Comparison of ENCODE assay signal across 16 cellular contexts in the genomic region with DNA sequence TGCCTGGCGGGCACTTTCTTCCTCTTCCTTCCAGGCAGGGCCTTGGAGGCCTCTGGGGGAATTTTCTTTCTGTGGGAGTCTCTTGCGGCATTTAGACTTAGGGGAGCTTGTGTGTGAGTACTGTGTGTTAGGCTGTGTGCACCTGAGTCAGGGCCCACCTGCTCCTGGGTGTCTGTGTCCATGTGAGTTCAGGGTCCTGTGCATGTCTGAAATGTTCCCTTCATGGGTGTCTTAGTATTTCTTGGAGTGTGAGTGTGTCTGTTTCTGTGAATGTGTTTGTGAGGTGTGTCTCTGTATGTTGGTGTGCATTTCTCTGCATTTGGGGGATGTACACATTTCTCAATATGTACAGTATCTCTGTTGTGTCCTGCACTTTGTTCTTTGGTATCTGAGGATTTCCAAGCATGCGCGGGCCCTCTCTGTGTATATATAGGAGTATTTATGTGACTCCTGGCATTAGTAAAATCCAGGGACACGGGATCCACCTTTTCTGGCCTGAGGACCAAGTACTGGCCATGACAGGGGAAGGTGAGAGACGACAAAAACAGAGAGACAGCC. TPM values are rescaled to one million over a fixed set of nuclear protein-coding genes. Genes with fewer than 3 reads are reported as not detected.
DNase-seq lines count a peak whose midpoint lies in the region; ATAC-seq and TF ChIP-seq lines count a peak whose summit lies in the region.
"Had no signal": no experiment of that assay in that cellular context is flagged by ENCODE, and none has a peak within 500 bp of the region (broad histone marks: within the 10 kb centered on the region; RNA-seq: fewer than 3 reads in every experiment).

No MANE protein-coding gene starts in this region.

- intact Hi-C loops in activated B cell treated with CpG ODN at 0.5 μM for 24 hours (cut with micrococcal nuclease) = no loop called here

- POLR2A ChIA-PET in activated B cell treated with CpG ODN at 0.5 μM for 24 hours (lab: Charles Lee) = interaction anchor here (1.4 kb wide), 1 partner anchor 18 kb away, joined by 3 read pairs; a partner anchor contains a TSS

- H3K27me3 Mint-ChIP-seq in CD4-positive, CD25-positive, alpha-beta regulatory T cell = peaks cover 6% of the 10 kb centered on the region
- H3K27me3 Mint-ChIP-seq in activated B cell treated with CpG ODN at 0.5 μM for 24 hours (peaks cover 20% of the 10 kb centered on the region), naive B cell (peaks cover 16 to 32% (median 21%) of the 10 kb centered on the region in 3 donors)
- H3K27me3 Mint-ChIP-seq in T-helper 2 cell treated with Interferon-gamma antibody and Interleukin-4, amounts not matched to agents 5 μg/mL and 100 μg/mL, for 36 hours (ENCODE audit: low read depth) = peaks cover 36% of the 10 kb centered on the region

- H3K4me1 Mint-ChIP-seq in CD4-positive, CD25-positive, alpha-beta regulatory T cell = peaks cover 0 to 37% (median 18%) of the 10 kb centered on the region in 4 donors
- peaks cover 27% of the 10 kb centered on the region for H3K4me1 Mint-ChIP-seq in activated B cell treated with CpG ODN at 0.5 μM for 24 hours
- H3K4me1 Mint-ChIP-seq in naive B cell = peaks cover 29 to 37% (median 31%) of the 10 kb centered on the region in 3 donors
- H3K4me1 Mint-ChIP-seq in T-helper 2 cell treated with Interferon-gamma antibody and Interleukin-4, amounts not matched to agents 5 μg/mL and 100 μg/mL, for 36 hours (ENCODE audit: low read depth) = peaks cover 19% of the 10 kb centered on the region

- peak overlapping the region in 2 of 3 donors; percentile 0 to 39 for H3K27ac Mint-ChIP-seq in CD4-positive, CD25-positive, alpha-beta regulatory T cell
- H3K27ac Mint-ChIP-seq in activated B cell treated with CpG ODN at 0.5 μM for 24 hours (no peak overlapping the region), naive B cell (peak overlapping the region in 3 of 6 donors; percentile 35 to 74 (median 66))
- H3K27ac Mint-ChIP-seq in T-helper 2 cell treated with Interferon-gamma antibody and Interleukin-4, amounts not matched to agents 5 μg/mL and 100 μg/mL, for 36 hours = no peak overlapping the region
- H3K27ac Mint-ChIP-seq: activated CD4-positive, alpha-beta memory T cell treated with anti-CD3 and anti-CD28 coated beads for 36 hours had no signal

- TF ChIP-seq CTCF in 22Rv1 (IDR thresholded peaks at IDR 0.05) (no peak), activated B cell treated with CpG ODN at 0.5 μM for 24 hours (IDR thresholded peaks at IDR 0.05) (no peak)

- peak overlapping the region; percentile 12; the same call in 1 of the 2 replicates for H3K27ac ChIP-seq in 22Rv1
- H3K27ac ChIP-seq in CD4-positive, CD25-positive, alpha-beta regulatory T cell (ENCODE audit: insufficient read depth, low read length, poor library complexity, severe bottlenecking) = no peak overlapping the region
- H3K27ac ChIP-seq: tibial artery had no signal

- peaks cover 24% of the 10 kb centered on the region for H3K4me1 ChIP-seq in CD4-positive, CD25-positive, alpha-beta regulatory T cell (ENCODE audit: control insufficient read depth, insufficient read depth, low read length, poor library complexity, severe bottlenecking)

- H3K36me3 ChIP-seq in CD4-positive, CD25-positive, alpha-beta regulatory T cell (ENCODE audit: control insufficient read depth, insufficient read depth, low read length) = no peaks in the 10 kb centered on the region
- H3K36me3 ChIP-seq: MG63, tibial artery had no signal

- no peaks in the 10 kb centered on the region for H3K36me3 Mint-ChIP-seq in CD4-positive, CD25-positive, alpha-beta regulatory T cell
- H3K36me3 Mint-ChIP-seq in activated B cell treated with CpG ODN at 0.5 μM for 24 hours (ENCODE audit: low read depth) = no peaks in the 10 kb centered on the region
- peaks cover 0 to 4% of the 10 kb centered on the region in 2 donors for H3K36me3 Mint-ChIP-seq in naive B cell
- H3K36me3 Mint-ChIP-seq in T-helper 2 cell treated with Interferon-gamma antibody and Interleukin-4, amounts not matched to agents 5 μg/mL and 100 μg/mL, for 36 hours (ENCODE audit: low read depth) = peaks cover 2% of the 10 kb centered on the region
- H3K36me3 Mint-ChIP-seq: activated CD4-positive, alpha-beta memory T cell treated with anti-CD3 and anti-CD28 coated beads for 36 hours had no signal

- H3K4me3 ChIP-seq in CD4-positive, CD25-positive, alpha-beta regulatory T cell (ENCODE audit: low read depth, low read length) = no peak overlapping the region
- H3K4me3 ChIP-seq: MG63, tibial artery had no signal

- CTCF ChIA-PET in activated B cell treated with CpG ODN at 0.5 μM for 24 hours (lab: Charles Lee) = no interaction called here

- H3K27me3 ChIP-seq in CD4-positive, CD25-positive, alpha-beta regulatory T cell (ENCODE audit: control insufficient read depth, insufficient read depth, low read length) = no peaks in the 10 kb centered on the region
- H3K27me3 ChIP-seq: MG63 had no signal

- H3K9me3 ChIP-seq in CD4-positive, CD25-positive, alpha-beta regulatory T cell (ENCODE audit: control insufficient read depth in 2 of 2, low read length in 2 of 2) = no peaks in the 10 kb centered on the region
- H3K9me3 ChIP-seq: MG63, tibial artery had no signal

- no peaks in the 10 kb centered on the region for H3K9me3 Mint-ChIP-seq in CD4-positive, CD25-positive, alpha-beta regulatory T cell
- no peaks in the 10 kb centered on the region for H3K9me3 Mint-ChIP-seq in activated B cell treated with CpG ODN at 0.5 μM for 24 hours
- no peaks in the 10 kb centered on the region for H3K9me3 Mint-ChIP-seq in naive B cell
- no peaks in the 10 kb centered on the region for H3K9me3 Mint-ChIP-seq in T-helper 2 cell treated with Interferon-gamma antibody and Interleukin-4, amounts not matched to agents 5 μg/mL and 100 μg/mL, for 36 hours
- H3K9me3 Mint-ChIP-seq: activated CD4-positive, alpha-beta memory T cell treated with anti-CD3 and anti-CD28 coated beads for 36 hours had no signal

- peak overlapping the region; percentile 68 to 88 (median 79) for H3K4me3 Mint-ChIP-seq in CD4-positive, CD25-positive, alpha-beta regulatory T cell
- H3K4me3 Mint-ChIP-seq in activated B cell treated with CpG ODN at 0.5 μM for 24 hours (peak overlapping the region; percentile 68), naive B cell (peak overlapping the region; percentile 57 to 92 (median 81))
- no peak overlapping the region for H3K4me3 Mint-ChIP-seq in T-helper 2 cell treated with Interferon-gamma antibody and Interleukin-4, amounts not matched to agents 5 μg/mL and 100 μg/mL, for 36 hours
- H3K4me3 Mint-ChIP-seq: activated CD4-positive, alpha-beta memory T cell treated with anti-CD3 and anti-CD28 coated beads for 36 hours had no signal

- no peak for ATAC-seq in CD4-positive, CD25-positive, alpha-beta regulatory T cell (ENCODE audit: low read depth in 2 of 2)
- ATAC-seq in activated B cell treated with CpG ODN at 0.5 μM for 24 hours (ENCODE audit: low read depth) = no peak
- no peak for ATAC-seq in naive B cell (ENCODE audit: low read depth in 2 of 2)

- no peak for DNase-seq in CD4-positive, CD25-positive, alpha-beta regulatory T cell
- DNase-seq in activated B cell treated with CpG ODN at 0.5 μM for 24 hours (no peak), naive B cell (no peak), DMS153 treated with DMSO at 0.1 percent for 48 hours (lab: John Stamatoyannopoulos, UW; ENCODE audit: unreplicated experiment) (no peak), NCI-H226 (no peak), NCI-H748 treated with DMSO at 0.1 percent for 48 hours (lab: John Stamatoyannopoulos, UW) (no peak)
- DNase-seq in T-helper 2 cell treated with Interferon-gamma antibody and Interleukin-4, amounts not matched to agents 5 μg/mL and 100 μg/mL, for 36 hours (ENCODE audit: low spot score) = no peak
- DNase-seq: activated CD4-positive, alpha-beta memory T cell treated with anti-CD3 and anti-CD28 coated beads for 36 hours; activated gamma-delta T cell; mammary epithelial cell; MG63; NCI-H2029; nucleus accumbens; stimulated activated CD4-positive, alpha-beta T cell treated with anti-CD3 and anti-CD28 coated beads, Interleukin-4, amount 100 ng/mL, for 1 hour; tibial artery had no signal

RNA-seq across cellular contexts. Expression of a gene that starts 2.4 kb away (rescaled TPM):
- 5.1 TPM for total RNA-seq in CD4-positive, CD25-positive, alpha-beta regulatory T cell
- under 1 TPM in 3 of 4 donors, not detected in 1; 0.17 to 0.71 (median 0.21) TPM for polyA plus RNA-seq in CD4-positive, CD25-positive, alpha-beta regulatory T cell
- total RNA-seq in activated B cell treated with CpG ODN at 0.5 μM for 24 hours = 1.9 and 2.0 TPM in 2 replicates
- polyA plus RNA-seq in naive B cell (ENCODE audit: low read depth in 6 of 6) = under 1 TPM in 4 of 6 donors, not detected in 2; 0.16 to 0.62 (median 0.24) TPM

RNA-seq across cellular contexts. Expression of a gene that starts 17.9 kb away (rescaled TPM):
- total RNA-seq in CD4-positive, CD25-positive, alpha-beta regulatory T cell = 28.7 TPM
- polyA plus RNA-seq in CD4-positive, CD25-positive, alpha-beta regulatory T cell = 10 to 100 TPM in 2 of 4 donors, 1 to 10 TPM in 2; 5.5 to 11.1 (median 10.1) TPM
- 15.2 and 18.4 TPM in 2 replicates for total RNA-seq in activated B cell treated with CpG ODN at 0.5 μM for 24 hours
- 10 to 100 TPM in 1 of 6 donors, 1 to 10 TPM in 5; 4.8 to 13.0 (median 6.7) TPM for polyA plus RNA-seq in naive B cell (ENCODE audit: low read depth in 6 of 6)

RNA-seq across cellular contexts. Expression of a gene that starts 18.3 kb away (rescaled TPM):
- 72.4 TPM for total RNA-seq in CD4-positive, CD25-positive, alpha-beta regulatory T cell
- 10 to 100 TPM; 16.2 to 21.3 (median 17.4) TPM for polyA plus RNA-seq in CD4-positive, CD25-positive, alpha-beta regulatory T cell
- 43.3 and 59.1 TPM in 2 replicates for total RNA-seq in activated B cell treated with CpG ODN at 0.5 μM for 24 hours
- 10 to 100 TPM; 17.1 to 29.0 (median 22.6) TPM for polyA plus RNA-seq in naive B cell (ENCODE audit: low read depth in 6 of 6)

Comparison
In these comparisons a context has a peak if more than half of its experiments do, and no peak if none do; other contexts are left out.
1. H3K27ac Mint-ChIP-seq: peak in CD4-positive, CD25-positive, alpha-beta regulatory T cell (2 of 3); none in activated B cell treated with CpG ODN at 0.5 μM for 24 hours (single experiment) and T-helper 2 cell treated with Interferon-gamma antibody and Interleukin-4, amounts not matched to agents 5 μg/mL and 100 μg/mL, for 36 hours (single experiment).